26 cellular contexts compared by ENCODE assay signal in the genomic region with DNA sequence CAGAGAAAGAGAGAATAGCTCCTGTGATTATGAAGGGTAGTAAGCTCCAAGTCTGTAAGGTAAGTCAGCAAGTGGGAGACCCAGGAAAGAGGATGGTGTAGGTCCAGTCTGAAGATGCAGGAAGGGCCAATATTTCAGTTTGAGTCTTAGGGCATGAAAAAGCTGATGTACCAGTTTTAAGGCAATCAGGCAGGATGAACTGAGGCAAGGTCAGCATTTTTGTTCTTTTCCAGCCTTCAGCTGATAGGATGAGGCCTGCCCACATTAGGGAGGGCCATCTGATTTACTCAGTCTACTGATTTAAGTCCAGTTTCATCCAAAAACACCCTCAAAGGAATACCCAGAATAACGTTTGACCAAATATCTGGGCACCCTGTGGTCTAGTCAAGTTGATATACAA.
"Had no signal": no experiment of that assay in that cellular context is flagged by ENCODE, and none has a peak within 500 bp of the region (broad histone marks: within the 10 kb centered on the region; RNA-seq: fewer than 3 reads in every experiment).

No MANE protein-coding gene starts in this region.

- H3K4me3 ChIP-seq: stomach, suprapubic skin, testis, thoracic aorta, thyroid gland, tibial artery, tibial nerve, transverse colon, upper lobe of left lung, upper lobe of right lung, uterus, vagina had no signal

- H3K9me3 ChIP-seq: stomach, suprapubic skin, testis, thoracic aorta, thyroid gland, tibial artery, tibial nerve, transverse colon, upper lobe of left lung, upper lobe of right lung, uterus, vagina had no signal

- ATAC-seq: stimulated activated effector memory CD8-positive, alpha-beta T cell treated with anti-CD3 and anti-CD28 coated beads, Interleukin-12 subunit alpha, Interleukin-12 subunit beta, amount 100 ng/mL, for 72 hours; stimulated activated memory B cell treated with anti-CD40 and anti-IgM and Interleukin-4, amounts not matched to agents 10 μg/mL and 1 μg/mL and 100 μg/mL, for 72 hours; stimulated activated naive B cell treated with anti-CD40 and anti-IgM and Interleukin-4, amounts not matched to agents 10 μg/mL and 1 μg/mL and 100 μg/mL, for 72 hours; stimulated activated naive CD8-positive, alpha-beta T cell treated with anti-CD3 and anti-CD28 coated beads, Interleukin-15, amount 100 ng/mL, for 72 hours; stimulated activated naive CD8-positive, alpha-beta T cell treated with anti-CD3 and anti-CD28 coated beads, Interleukin-15, Interleukin-2, amounts not matched to agents 100 U/mL and 50 U/mL, for 24 hours; upper lobe of right lung had no signal

- H3K36me3 ChIP-seq: stomach, suprapubic skin, thoracic aorta, thyroid gland, tibial artery, tibial nerve, transverse colon, upper lobe of left lung, upper lobe of right lung, uterus, vagina had no signal

- H3K27ac ChIP-seq: stomach, suprapubic skin, testis, thoracic aorta, thyroid gland, tibial artery, tibial nerve, transverse colon, upper lobe of left lung, upper lobe of right lung, uterus, vagina had no signal

- DNase-seq: stimulated activated CD4-positive, alpha-beta T cell treated with anti-CD3 and anti-CD28 coated beads, Interleukin-2, amount 100 ng/mL, for 48 hours; stimulated activated CD4-positive, alpha-beta T cell treated with anti-CD3 and anti-CD28 coated beads, Interleukin-4, amount 100 ng/mL, for 1 hour; stimulated activated CD4-positive, alpha-beta T cell treated with anti-CD3 and anti-CD28 coated beads, Interleukin-4, amount 100 ng/mL, for 24 hours; stimulated activated CD4-positive, alpha-beta T cell treated with anti-CD3 and anti-CD28 coated beads, Interleukin-4, amount 100 ng/mL, for 4 hours; stimulated activated CD8-positive, alpha-beta memory T cell treated with anti-CD3 and anti-CD28 coated beads, Interleukin-4, amount 100 ng/mL, for 48 hours; stimulated activated naive B cell treated with anti-CD40 and anti-IgM and Interleukin-4, amounts not matched to agents 10 μg/mL and 1 μg/mL and 100 μg/mL, for 72 hours; stimulated activated naive CD4-positive, alpha-beta T cell; stimulated activated naive CD4-positive, alpha-beta T cell treated with Interleukin-2 at 50 U/mL for 16 hours; stimulated activated naive CD8-positive, alpha-beta T cell treated with anti-CD3 and anti-CD28 coated beads, Interleukin-15, amount 100 ng/mL, for 72 hours; stimulated activated naive CD8-positive, alpha-beta T cell treated with anti-CD3 and anti-CD28 coated beads, Interleukin-15, Interleukin-2, amounts not matched to agents 100 U/mL and 50 U/mL, for 24 hours; stomach; substantia nigra; testis; thyroid gland; tibial artery; transverse colon; trophoblast cell; upper lobe of left lung; upper lobe of right lung; uterus had no signal

- H3K27me3 ChIP-seq: stomach, suprapubic skin, testis, thyroid gland, tibial artery, tibial nerve, transverse colon, upper lobe of left lung, upper lobe of right lung, uterus, vagina had no signal

- H3K4me1 ChIP-seq: stomach, suprapubic skin, testis, thyroid gland, tibial artery, tibial nerve, transverse colon, upper lobe of left lung, upper lobe of right lung, uterus, vagina had no signal
